7 cellular contexts compared by ENCODE assay signal in the genomic region with DNA sequence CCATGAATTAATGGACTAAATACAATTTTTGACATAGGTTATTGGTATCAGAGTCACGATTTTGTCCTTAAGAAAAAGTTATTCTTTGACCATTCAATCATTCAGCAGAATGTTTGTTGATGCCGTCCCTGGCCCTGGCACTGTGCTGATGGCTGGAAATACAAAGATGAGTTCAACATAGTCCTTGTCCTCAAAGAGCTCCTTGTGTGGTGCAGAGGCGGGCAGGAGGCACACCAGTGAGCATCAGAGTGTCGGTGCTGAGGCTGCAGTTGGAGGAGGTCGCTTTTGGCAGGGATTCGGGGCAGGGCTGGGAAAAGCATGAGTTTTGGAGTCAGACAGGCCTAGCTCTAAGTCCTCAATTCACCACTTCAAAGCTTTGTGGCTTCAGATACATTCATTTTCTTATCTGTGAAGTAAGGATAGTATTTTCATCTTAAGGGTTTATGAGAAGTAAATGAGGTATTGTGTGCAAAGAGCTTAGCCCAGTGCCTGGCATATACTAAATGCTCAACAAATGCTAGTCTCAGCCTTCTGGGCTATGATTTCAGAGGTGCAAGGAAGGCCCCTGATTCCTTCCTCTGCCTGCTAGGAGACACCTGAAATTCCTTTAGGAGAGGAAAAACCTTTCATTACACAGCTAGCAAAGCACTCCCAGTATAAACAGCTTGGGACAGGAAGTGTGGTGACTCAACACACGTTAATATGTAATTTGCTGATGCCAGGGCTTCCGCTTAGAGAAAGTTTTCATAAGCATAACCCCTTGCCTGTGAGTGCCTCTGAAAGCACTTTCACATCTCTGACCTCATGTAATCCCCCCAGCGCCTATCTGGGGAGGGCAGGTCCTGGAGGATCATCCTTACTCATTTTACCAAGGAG.
A peak's percentile ranks its signal among the peaks of the same experiment; 100 is the strongest.
DNase-seq lines count a peak whose midpoint lies in the region; ATAC-seq, FAIRE-seq and TF ChIP-seq lines count a peak whose summit lies in the region.

No MANE protein-coding gene starts in this region.

- CTCF ChIA-PET in Caco-2 (lab: Charles Lee) = interaction anchor here (0.6 kb wide), 1 partner anchor 20 kb away, joined by 6 read pairs; no protein-coding TSS in a partner anchor

- H3K4me1 Mint-ChIP-seq in Caco-2 (ENCODE audit: low read depth, unreplicated experiment) = peaks cover 25% of the 10 kb centered on the region

- no peak overlapping the region for H3K4me3 Mint-ChIP-seq in Caco-2 (ENCODE audit: unreplicated experiment)

- no peaks in the 10 kb centered on the region for H3K9me3 Mint-ChIP-seq in Caco-2 (ENCODE audit: unreplicated experiment)

- H3K4me1 ChIP-seq in mucosa of descending colon (ENCODE audit: low read depth) = no peaks in the 10 kb centered on the region
- H3K4me1 ChIP-seq in Caco-2 = peaks cover 28% of the 10 kb centered on the region

- H3K36me3 Mint-ChIP-seq in Caco-2 (ENCODE audit: insufficient read depth, unreplicated experiment) = peaks cover 5% of the 10 kb centered on the region

- no peaks in the 10 kb centered on the region for H3K27me3 ChIP-seq in Caco-2 (replicated peaks; ENCODE audit: control insufficient read depth, insufficient read depth, low read length)

- peak; percentile 95 for FAIRE-seq in GM19239 (lab: Jason Lieb, UNC)

- POLR2A ChIA-PET in Caco-2 (lab: Charles Lee) = no interaction called here

- H3K27me3 Mint-ChIP-seq in Caco-2 (ENCODE audit: insufficient read depth, unreplicated experiment) = no peaks in the 10 kb centered on the region

- no peaks in the 10 kb centered on the region for H3K9me3 ChIP-seq in mucosa of descending colon
- no peaks in the 10 kb centered on the region for H3K9me3 ChIP-seq in Caco-2

- BruUV-seq in Caco-2 (replicated peaks; lab: Mats Ljungman, UMichigan) = no TSS peak

- TF ChIP-seq CTCF in cardiac fibroblast (IDR thresholded peaks at IDR 0.05; ENCODE audit: low read depth, low read length) (no peak), mucosa of descending colon (IDR thresholded peaks at IDR 0.05) (no peak), Caco-2 (IDR thresholded peaks at IDR 0.05; ENCODE audit: insufficient read depth in 1 of 2, low read depth in 1 of 2, low read length in 1 of 2, severe bottlenecking in 1 of 2, unreplicated experiment in 1 of 2) (no peak)

- H3K4me3 ChIP-seq in cardiac fibroblast (replicated peaks in 1 of 2; ENCODE audit: low read depth in 2 of 2, low read length in 2 of 2) = no peak overlapping the region
- no peak overlapping the region for H3K4me3 ChIP-seq in mucosa of descending colon
- H3K4me3 ChIP-seq in Caco-2 (ENCODE audit: low read depth, low read length) = no peak overlapping the region

- no peak overlapping the region for H3K27ac Mint-ChIP-seq in Caco-2 (ENCODE audit: unreplicated experiment)

- H3K36me3 ChIP-seq in mucosa of descending colon (ENCODE audit: low read depth) (no peaks in the 10 kb centered on the region), Caco-2 (ENCODE audit: control insufficient read depth, insufficient read depth, low read length) (no peaks in the 10 kb centered on the region)

- ATAC-seq in mucosa of descending colon = peak; percentile 84

- intact Hi-C loops in mucosa of descending colon (cut with DNase I, micrococcal nuclease) (no loop called here), Caco-2 (cut with micrococcal nuclease; ENCODE audit: unreplicated experiment) (no loop called here)

- peak; percentile 65 for DNase-seq in GM19239 (ENCODE audit: insufficient read length, low spot score)
- DNase-seq in HS-5 (ENCODE audit: low read depth) = peak; percentile 58
- DNase-seq in cardiac fibroblast (ENCODE audit: low read depth in 2 of 2) = peak; percentile 75 to 78
- DNase-seq in mucosa of descending colon = peak in 1 of 3 donors; percentile 20
- DNase-seq in NCI-H2107 treated with DMSO at 0.1 percent for 48 hours (lab: John Stamatoyannopoulos, UW; ENCODE audit: unreplicated experiment) = no peak
- DNase-seq in KG1 (lab: John Stamatoyannopoulos, UW) = no peak
- no peak for DNase-seq in Caco-2

Comparison
In these comparisons a context has a peak if more than half of its experiments do, and no peak if none do; other contexts are left out.
1. DNase-seq: peak in GM19239 (single experiment), HS-5 (single experiment) and cardiac fibroblast (2 of 2); none in NCI-H2107 treated with DMSO at 0.1 percent for 48 hours (single experiment), KG1 (single experiment) and Caco-2 (0 of 2).